Comparison of ENCODE assay signal across 18 cellular contexts in the genomic region with DNA sequence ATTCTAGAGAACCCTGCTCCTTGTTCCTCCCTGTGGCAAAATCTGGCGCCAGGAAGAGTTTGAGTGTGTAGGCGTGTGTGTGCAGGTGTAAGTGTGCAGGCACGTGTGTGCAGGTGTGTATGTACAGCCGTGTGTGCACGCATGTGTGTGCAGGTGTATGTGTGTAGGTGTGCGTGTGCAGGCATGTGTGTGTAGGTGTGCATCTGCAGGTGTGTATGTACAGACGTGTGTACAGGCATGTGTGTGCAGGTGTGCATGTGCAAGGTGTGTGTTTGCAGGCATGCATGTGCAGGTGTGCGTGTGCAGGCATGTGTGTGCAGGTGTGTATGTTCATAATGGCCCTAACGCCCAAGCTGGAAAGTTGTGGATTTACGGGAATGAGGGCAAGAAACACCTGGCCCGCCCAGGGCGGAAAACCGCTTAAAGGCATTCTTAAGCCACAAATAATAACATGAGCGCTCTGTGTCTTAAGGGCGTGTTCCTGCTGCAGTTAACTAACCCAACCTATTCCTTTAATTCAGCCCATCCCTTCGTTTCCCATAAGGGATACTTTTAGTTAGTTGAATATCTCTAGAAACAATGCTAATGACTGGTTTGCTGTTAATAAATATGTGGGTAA.
"Had no signal": no experiment of that assay in that cellular context is flagged by ENCODE, and none has a peak within 500 bp of the region (broad histone marks: within the 10 kb centered on the region; RNA-seq: fewer than 3 reads in every experiment).

No MANE protein-coding gene starts in this region.

- H3K4me3 ChIP-seq: breast epithelium, hepatocyte, lung, neural progenitor cell, prostate gland had no signal

- H3K4me1 ChIP-seq: breast epithelium, foreskin keratinocyte, neural progenitor cell, prostate gland had no signal

- ATAC-seq: foreskin keratinocyte; left lobe of liver; naive thymus-derived CD4-positive, alpha-beta T cell; stimulated activated naive CD8-positive, alpha-beta T cell treated with anti-CD3 and anti-CD28 coated beads, Interleukin-15, Interleukin-2, amounts not matched to agents 100 U/mL and 50 U/mL, for 24 hours had no signal

- H3K27ac Mint-ChIP-seq: activated naive CD8-positive, alpha-beta T cell treated with anti-CD3 and anti-CD28 coated beads for 36 hours; immature natural killer cell; neural progenitor cell; T-helper 2 cell treated with Interferon-gamma antibody and Interleukin-4, amounts not matched to agents 5 μg/mL and 100 μg/mL, for 36 hours had no signal

- H3K27ac ChIP-seq: breast epithelium, foreskin keratinocyte, hepatocyte, neural progenitor cell, prostate gland had no signal

- H3K4me1 Mint-ChIP-seq: immature natural killer cell, neural progenitor cell had no signal

- H3K27me3 Mint-ChIP-seq: activated naive CD8-positive, alpha-beta T cell treated with anti-CD3 and anti-CD28 coated beads for 36 hours; naive thymus-derived CD4-positive, alpha-beta T cell had no signal

- H3K4me2 ChIP-seq: hepatocyte, neural progenitor cell had no signal

- DNase-seq: activated naive CD4-positive, alpha-beta T cell treated with Interleukin-2 at 50 U/mL for 16 hours; activated naive CD8-positive, alpha-beta T cell treated with anti-CD3 and anti-CD28 coated beads for 36 hours; activated T-cell treated with anti-CD3 and anti-CD28 coated beads, Interleukin-2, amount 50 U/mL, for 48 hours; cortex of kidney; erythroblast; foreskin keratinocyte; immature natural killer cell; naive thymus-derived CD4-positive, alpha-beta T cell; stimulated activated CD4-positive, alpha-beta T cell treated with anti-CD3 and anti-CD28 coated beads, Interleukin-4, amount 100 ng/mL, for 1 hour; stimulated activated naive CD8-positive, alpha-beta T cell treated with anti-CD3 and anti-CD28 coated beads, Interleukin-15, Interleukin-2, amounts not matched to agents 100 U/mL and 50 U/mL, for 24 hours; WERI-Rb-1 had no signal

- H3K4me3 Mint-ChIP-seq: activated naive CD8-positive, alpha-beta T cell treated with anti-CD3 and anti-CD28 coated beads for 36 hours; immature natural killer cell; naive thymus-derived CD4-positive, alpha-beta T cell; neural progenitor cell; T-helper 2 cell treated with Interferon-gamma antibody and Interleukin-4, amounts not matched to agents 5 μg/mL and 100 μg/mL, for 36 hours had no signal

- H3K27me3 ChIP-seq: breast epithelium, foreskin keratinocyte, hepatocyte, neural progenitor cell had no signal

- H3K9me3 ChIP-seq: breast epithelium, prostate gland had no signal

- H2AFZ ChIP-seq: hepatocyte, neural progenitor cell had no signal

- H3K9me3 Mint-ChIP-seq: immature natural killer cell; neural progenitor cell; T-helper 2 cell treated with Interferon-gamma antibody and Interleukin-4, amounts not matched to agents 5 μg/mL and 100 μg/mL, for 36 hours had no signal

- H3K36me3 ChIP-seq: breast epithelium, neural progenitor cell, prostate gland had no signal

- H3K9ac ChIP-seq: neural progenitor cell had no signal
